ENCODE assay signal across 9 cellular contexts in genomic region chr2:172233947-172234715, GRCh38.
A peak's percentile ranks its signal among the peaks of the same experiment; 100 is the strongest.
DNase-seq lines count a peak whose midpoint lies in the region; ATAC-seq and TF ChIP-seq lines count a peak whose summit lies in the region.
"Had no signal": no experiment of that assay in that cellular context is flagged by ENCODE, and none has a peak within 500 bp of the region (broad histone marks: within the 10 kb centered on the region; RNA-seq: fewer than 3 reads in every experiment).

No MANE protein-coding gene starts in this region.

- H3K4me1 ChIP-seq in lower lobe of right lung (peaks cover 12% of the 10 kb centered on the region), suprapubic skin (peaks cover 55% of the 10 kb centered on the region)

- peak overlapping the region; percentile 9 for H3K27ac Mint-ChIP-seq in activated naive CD8-positive, alpha-beta T cell treated with anti-CD3 and anti-CD28 coated beads, Interleukin-2, amount 10 ng/mL, durations not matched to agents 7 days and 5 days

- WGBS in suprapubic skin: 55% methylated on average over 9 of the region's 9 CpGs

- H3K9me3 ChIP-seq in lower lobe of right lung (no peaks in the 10 kb centered on the region), suprapubic skin (no peaks in the 10 kb centered on the region)

- H3K4me3 ChIP-seq in lower lobe of right lung: peak overlapping the region; percentile 50
- peak overlapping the region; percentile 44 for H3K4me3 ChIP-seq in suprapubic skin

- H3K27me3 ChIP-seq in lower lobe of right lung (ENCODE audit: low read depth) (peaks cover 23% of the 10 kb centered on the region), suprapubic skin (peaks cover 41% of the 10 kb centered on the region)

- no peaks in the 10 kb centered on the region for H3K9me3 Mint-ChIP-seq in activated T-cell treated with anti-CD3 and anti-CD28 coated beads, Interleukin-2, amount 50 U/mL, for 4 hours
- no peaks in the 10 kb centered on the region for H3K9me3 Mint-ChIP-seq in activated naive CD8-positive, alpha-beta T cell treated with anti-CD3 and anti-CD28 coated beads, Interleukin-2, amount 10 ng/mL, durations not matched to agents 7 days and 5 days

- H3K27me3 Mint-ChIP-seq in activated T-cell treated with anti-CD3 and anti-CD28 coated beads, Interleukin-2, amount 50 U/mL, for 4 hours (ENCODE audit: low read depth): peaks cover 26% of the 10 kb centered on the region
- peaks cover 65% of the 10 kb centered on the region for H3K27me3 Mint-ChIP-seq in activated naive CD8-positive, alpha-beta T cell treated with anti-CD3 and anti-CD28 coated beads, Interleukin-2, amount 10 ng/mL, durations not matched to agents 7 days and 5 days

- no peak for TF ChIP-seq CTCF in lower lobe of right lung (IDR thresholded peaks at IDR 0.05)
- TF ChIP-seq CTCF in suprapubic skin (IDR thresholded peaks at IDR 0.05): no peak

- DNase-seq in activated T-cell treated with anti-CD3 and anti-CD28 coated beads, Interleukin-2, amount 50 U/mL, for 4 hours: no peak
- DNase-seq in activated T-cell treated with anti-CD3 and anti-CD28 coated beads for 4 hours (no peak), lower lobe of right lung (no peak), suprapubic skin (ENCODE audit: low spot score in 2 of 2) (no peak), SIG-M5 treated with dmso at 0.1 percent for 504 hours (lab: John Stamatoyannopoulos, UW; ENCODE audit: unreplicated experiment) (no peak), HEK293T (ENCODE audit: extremely low spot score) (no peak)
- DNase-seq in activated naive CD8-positive, alpha-beta T cell treated with anti-CD3 and anti-CD28 coated beads, Interleukin-2, amount 10 ng/mL, durations not matched to agents 7 days and 5 days: no peak
- no peak for DNase-seq in stimulated activated naive CD4-positive, alpha-beta T cell (lab: John Stamatoyannopoulos, UW)
- DNase-seq: MV-4-11 had no signal

- CTCF ChIA-PET in HEK293T (lab: Yijun Ruan, JAX): interaction anchor here (0.8 to 1.1 kb wide), 3 partner anchors 19 to 194 kb away, joined by 3 read pairs; no protein-coding TSS in a partner anchor

- peaks cover 26% of the 10 kb centered on the region for H3K4me1 Mint-ChIP-seq in activated T-cell treated with anti-CD3 and anti-CD28 coated beads, Interleukin-2, amount 50 U/mL, for 4 hours (ENCODE audit: low read depth)
- H3K4me1 Mint-ChIP-seq in activated naive CD8-positive, alpha-beta T cell treated with anti-CD3 and anti-CD28 coated beads, Interleukin-2, amount 10 ng/mL, durations not matched to agents 7 days and 5 days: peaks cover 25% of the 10 kb centered on the region

- POLR2A ChIA-PET in activated naive CD8-positive, alpha-beta T cell treated with anti-CD3 and anti-CD28 coated beads, Interleukin-2, amount 10 ng/mL, durations not matched to agents 7 days and 5 days (lab: Charles Lee): interaction anchor here (1.3 kb wide), 1 partner anchor 11 kb away, joined by 4 read pairs; no protein-coding TSS in a partner anchor
- POLR2A ChIA-PET in HEK293T (lab: Yijun Ruan, JAX): interaction anchor here (0.9 kb wide), 1 partner anchor 193 kb away, joined by 3 read pairs; the partner anchor contains the start of gene ITGA6

- H3K36me3 ChIP-seq in lower lobe of right lung (no peaks in the 10 kb centered on the region), suprapubic skin (no peaks in the 10 kb centered on the region)

- H3K36me3 Mint-ChIP-seq in activated T-cell treated with anti-CD3 and anti-CD28 coated beads, Interleukin-2, amount 50 U/mL, for 4 hours (ENCODE audit: insufficient read depth): no peaks in the 10 kb centered on the region
- no peaks in the 10 kb centered on the region for H3K36me3 Mint-ChIP-seq in activated naive CD8-positive, alpha-beta T cell treated with anti-CD3 and anti-CD28 coated beads, Interleukin-2, amount 10 ng/mL, durations not matched to agents 7 days and 5 days

- H3K27ac ChIP-seq in lower lobe of right lung (no peak overlapping the region), suprapubic skin (no peak overlapping the region)

- intact Hi-C loops in lower lobe of right lung (cut with DNase I): no loop called here

- TF ChIP-seq POLR2A in suprapubic skin (IDR thresholded peaks at IDR 0.05): no peak

- peak overlapping the region; percentile 81 for H3K4me3 Mint-ChIP-seq in activated T-cell treated with anti-CD3 and anti-CD28 coated beads, Interleukin-2, amount 50 U/mL, for 4 hours
- H3K4me3 Mint-ChIP-seq in activated naive CD8-positive, alpha-beta T cell treated with anti-CD3 and anti-CD28 coated beads, Interleukin-2, amount 10 ng/mL, durations not matched to agents 7 days and 5 days: peak overlapping the region; percentile 87

- TF ChIP-seq EP300 in suprapubic skin (IDR thresholded peaks at IDR 0.05): no peak

- no peak for ATAC-seq in activated T-cell treated with anti-CD3 and anti-CD28 coated beads, Interleukin-2, amount 50 U/mL, for 4 hours
- no peak for ATAC-seq in activated naive CD8-positive, alpha-beta T cell treated with anti-CD3 and anti-CD28 coated beads, Interleukin-2, amount 10 ng/mL, durations not matched to agents 7 days and 5 days (ENCODE audit: low read depth)
- ATAC-seq in lower lobe of right lung: no peak

TF ChIP-seq in HEK293T, 16 proteins besides CTCF, POLR2A, EP300 and RAD21:
- no peak for TF ChIP-seq SP1 (IDR thresholded peaks at IDR 0.05)
- no peak for TF ChIP-seq ZNF384 (IDR thresholded peaks at IDR 0.05)
- no peak for TF ChIP-seq ARNT (IDR thresholded peaks at IDR 0.05)
- no peak for TF ChIP-seq PKNOX1 (IDR thresholded peaks at IDR 0.05)
- no peak for TF ChIP-seq FOXM1 (IDR thresholded peaks at IDR 0.05; ENCODE audit: borderline replicate concordance)
